In genomic region chrX:117301086-117301485, GRCh38 we compare ENCODE assay signal across 8 cellular contexts.
"Had no signal": no experiment of that assay in that cellular context is flagged by ENCODE, and none has a peak within 500 bp of the region (broad histone marks: within the 10 kb centered on the region; RNA-seq: fewer than 3 reads in every experiment).

No MANE protein-coding gene starts in this region.

- ATAC-seq: HepG2, K562 had no signal

- H3K4me3 ChIP-seq: K562 had no signal

- DNase-seq: IMR-90, KBM-7, KG1 had no signal

- H3K4me2 ChIP-seq: KMS-11 had no signal

- H3K9ac ChIP-seq: KMS-11 had no signal

- FAIRE-seq: HepG2, HTR-8/SVneo, K562 had no signal

- H3K27ac ChIP-seq: HL-60, KMS-11 had no signal
